21 cellular contexts compared by ENCODE assay signal in the genomic region with DNA sequence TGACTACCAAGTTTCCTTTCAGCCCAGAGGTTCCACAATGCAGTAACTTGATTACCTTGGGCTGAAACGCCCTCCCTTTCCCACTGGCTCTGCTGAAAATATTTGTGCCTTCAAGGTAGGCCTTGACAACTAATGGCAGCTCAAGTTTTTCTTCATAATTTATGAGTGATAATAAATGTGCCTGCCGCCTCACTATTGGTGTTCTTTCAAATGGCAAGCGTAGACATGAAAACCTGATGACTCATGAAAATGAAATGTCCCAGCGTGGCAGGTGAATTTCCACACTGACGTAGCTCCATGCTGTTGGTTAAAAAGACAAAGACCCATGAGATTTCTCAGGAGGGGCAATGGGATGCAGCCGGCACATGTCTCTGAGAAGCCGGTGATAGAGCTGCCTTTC.
A peak's percentile ranks its signal among the peaks of the same experiment; 100 is the strongest.
DNase-seq lines count a peak whose midpoint lies in the region; ATAC-seq and TF ChIP-seq lines count a peak whose summit lies in the region.
"Had no signal": no experiment of that assay in that cellular context is flagged by ENCODE, and none has a peak within 500 bp of the region (broad histone marks: within the 10 kb centered on the region; RNA-seq: fewer than 3 reads in every experiment).

No MANE protein-coding gene starts in this region.

- peaks cover 39% of the 10 kb centered on the region for H3F3A ChIP-seq in PC-9 (ENCODE audit: insufficient read depth, low read depth)

- POLR2A ChIA-PET in PC-9 (lab: Charles Lee; ENCODE audit: unreplicated experiment), result interaction anchor here (0.5 to 0.8 kb wide), 9 partner anchors 11 to 1312 kb away, joined by 3 to 12 read pairs (median 5); a partner anchor contains a TSS

- no peaks in the 10 kb centered on the region for H3K9me3 ChIP-seq in PC-9 (ENCODE audit: insufficient read depth, low read depth)
- H3K9me3 ChIP-seq: BLaER1 treated with 17β-estradiol and CSF1 and Interleukin-3, amounts not matched to agents 10 nM and 100 nM; mucosa of descending colon; upper lobe of right lung had no signal

- intact Hi-C loops in PC-9 (cut with micrococcal nuclease; ENCODE audit: unreplicated experiment), result loop anchor here (2.0 to 10.0 kb wide), 7 partner anchors 61 to 837 kb away; no protein-coding TSS in a partner anchor

- no peaks in the 10 kb centered on the region for H4K20me1 ChIP-seq in PC-9 (ENCODE audit: insufficient read depth)
- H4K20me1 ChIP-seq: BLaER1 treated with 17β-estradiol and CSF1 and Interleukin-3, amounts not matched to agents 10 nM and 100 nM had no signal

- H3K4me1 ChIP-seq in PC-9 (replicated peaks; ENCODE audit: insufficient read depth), result peaks cover 59% of the 10 kb centered on the region
- H3K4me1 ChIP-seq: BLaER1 treated with 17β-estradiol and CSF1 and Interleukin-3, amounts not matched to agents 10 nM and 100 nM; upper lobe of right lung had no signal

- no peaks in the 10 kb centered on the region for H3K79me2 ChIP-seq in PC-9 (ENCODE audit: low read depth)

- H3K36me3 ChIP-seq in PC-9 (ENCODE audit: low read depth) (no peaks in the 10 kb centered on the region), kidney epithelial cell (ENCODE audit: control insufficient read depth, insufficient read depth, low read length) (no peaks in the 10 kb centered on the region)
- H3K36me3 ChIP-seq: BLaER1 treated with 17β-estradiol and CSF1 and Interleukin-3, amounts not matched to agents 10 nM and 100 nM; upper lobe of right lung had no signal

- H3K4me3 ChIP-seq in PC-9, result no peak overlapping the region
- no peak overlapping the region for H3K4me3 ChIP-seq in kidney epithelial cell (ENCODE audit: low read depth, low read length)
- H3K4me3 ChIP-seq: BLaER1 treated with 17β-estradiol and CSF1 and Interleukin-3, amounts not matched to agents 10 nM and 100 nM; mucosa of descending colon; upper lobe of right lung had no signal

- CTCF ChIA-PET in PC-9 (lab: Charles Lee), result interaction anchor here (0.7 to 1.0 kb wide), 2 partner anchors 99 to 1903 kb away, joined by 3 to 5 read pairs; no protein-coding TSS in a partner anchor

- H3K9me2 ChIP-seq in PC-9 (ENCODE audit: insufficient read depth), result no peaks in the 10 kb centered on the region

- TF ChIP-seq CTCF in PC-9 (conservative IDR thresholded peaks at IDR 0.05), result no peak
- TF ChIP-seq CTCF in kidney epithelial cell (IDR thresholded peaks at IDR 0.05; ENCODE audit: insufficient read depth, low read length, poor library complexity, severe bottlenecking), result no peak

- peak; percentile 14 to 38 for DNase-seq in NCI-H526 (lab: John Stamatoyannopoulos, UW)
- DNase-seq in NCI-H526 treated with DMSO at 0.1 percent for 48 hours (lab: John Stamatoyannopoulos, UW), result no peak
- peak; percentile 75 to 76 for DNase-seq in PC-9
- DNase-seq in kidney epithelial cell (ENCODE audit: low read depth), result peak; percentile 59
- DNase-seq in anterior cingulate cortex (lab: John Stamatoyannopoulos, UW), result no peak
- DNase-seq in stimulated activated CD4-positive, alpha-beta T cell treated with anti-CD3 and anti-CD28 coated beads, Interleukin-2, amount 100 ng/mL, for 48 hours, result no peak
- no peak for DNase-seq in OCI-M2 (lab: John Stamatoyannopoulos, UW; ENCODE audit: unreplicated experiment)
- DNase-seq: activated CD4-positive, CD25-positive, alpha-beta regulatory T cell treated with anti-CD3 and anti-CD28 coated beads, Interleukin-2, amount 50 U/mL, for 72 hours; activated CD8-positive, alpha-beta memory T cell treated with anti-CD3 and anti-CD28 coated beads for 24 hours; activated T-cell treated with anti-CD3 and anti-CD28 coated beads, Interleukin-2, amount 50 U/mL, for 72 hours; effector CD4-positive, alpha-beta T cell; KG1; left ventricle myocardium superior; mucosa of descending colon; NCI-H2029; NCI-H510A treated with DMSO at 0.1 percent for 48 hours; stimulated activated CD4-positive, alpha-beta T cell treated with anti-CD3 and anti-CD28 coated beads, Interleukin-12 subunit alpha, Interleukin-12 subunit beta, amount 100 ng/mL, for 4 hours; upper lobe of right lung had no signal

- H3K27ac ChIP-seq in PC-9, result no peak overlapping the region
- H3K27ac ChIP-seq: BLaER1 treated with 17β-estradiol and CSF1 and Interleukin-3, amounts not matched to agents 10 nM and 100 nM; upper lobe of right lung had no signal

- ATAC-seq in GM21723 (IDR thresholded peaks at IDR 0.05; ENCODE audit: unreplicated experiment), result no peak
- ATAC-seq: activated T-cell treated with anti-CD3 and anti-CD28 coated beads, Interleukin-2, amount 50 U/mL, for 72 hours; left ventricle myocardium superior; mucosa of descending colon; Right ventricle myocardium inferior; upper lobe of right lung had no signal

- no peak overlapping the region for H2AFZ ChIP-seq in PC-9

- no peak overlapping the region for H3K4me2 ChIP-seq in PC-9
- H3K4me2 ChIP-seq: BLaER1 treated with 17β-estradiol and CSF1 and Interleukin-3, amounts not matched to agents 10 nM and 100 nM had no signal

- H3K27me3 ChIP-seq in PC-9 (ENCODE audit: insufficient read depth, low read depth), result no peaks in the 10 kb centered on the region
- H3K27me3 ChIP-seq in kidney epithelial cell (ENCODE audit: control insufficient read depth, insufficient read depth, low read length), result no peaks in the 10 kb centered on the region
- H3K27me3 ChIP-seq: BLaER1 treated with 17β-estradiol and CSF1 and Interleukin-3, amounts not matched to agents 10 nM and 100 nM; upper lobe of right lung had no signal

- no TSS peak for BruUV-seq in PC-9 (replicated peaks; lab: Mats Ljungman, UMichigan)

Comparison
In these comparisons a context has a peak if more than half of its experiments do, and no peak if none do; other contexts are left out.
1. DNase-seq: peak in NCI-H526 (2 of 2), PC-9 (2 of 2) and kidney epithelial cell (single experiment); none in NCI-H526 treated with DMSO at 0.1 percent for 48 hours (single experiment), anterior cingulate cortex (0 of 58), stimulated activated CD4-positive, alpha-beta T cell treated with anti-CD3 and anti-CD28 coated beads, Interleukin-2, amount 100 ng/mL, for 48 hours (0 of 2) and OCI-M2 (single experiment).